ENCODE assay signal across 16 cellular contexts in genomic region chr2:23567382-23567781, GRCh38.
DNase-seq lines count a peak whose midpoint lies in the region; ATAC-seq, FAIRE-seq and TF ChIP-seq lines count a peak whose summit lies in the region.
"Had no signal": no experiment of that assay in that cellular context is flagged by ENCODE, and none has a peak within 500 bp of the region (broad histone marks: within the 10 kb centered on the region; RNA-seq: fewer than 3 reads in every experiment).

No MANE protein-coding gene starts in this region.

- peak; percentile 43 for FAIRE-seq in bronchial epithelial cell (lab: Jason Lieb, UNC)
- no peak for FAIRE-seq in pancreas (lab: Jason Lieb, UNC)
- FAIRE-seq: RCC 7860 had no signal

- peaks cover 30% of the 10 kb centered on the region for H3K27me3 Mint-ChIP-seq in nephron (ENCODE audit: low read depth)
- H3K27me3 Mint-ChIP-seq: B cell had no signal

- H3K4me1 Mint-ChIP-seq in nephron: peaks cover 60% of the 10 kb centered on the region
- H3K4me1 Mint-ChIP-seq: B cell had no signal

- H3K9me3 ChIP-seq in stomach smooth muscle (ENCODE audit: control insufficient read depth in 2 of 2, low read length in 2 of 2): no peaks in the 10 kb centered on the region
- H3K9me3 ChIP-seq in pancreas: no peaks in the 10 kb centered on the region

- DNase-seq in EH (ENCODE audit: low read depth) (peak; percentile 74), bronchial epithelial cell (ENCODE audit: low read depth) (no peak), DMS79 (lab: John Stamatoyannopoulos, UW) (no peak), pancreas (no peak)
- DNase-seq: NCI-H187 treated with DMSO at 0.1 percent for 48 hours, NCI-H2227 treated with DMSO at 0.1 percent for 48 hours, NCI-H510A treated with DMSO at 0.1 percent for 48 hours, NCI-H774 had no signal

- H3K36me3 Mint-ChIP-seq in nephron (ENCODE audit: low read depth): no peaks in the 10 kb centered on the region

- ATAC-seq in HG02885 (IDR thresholded peaks at IDR 0.05; ENCODE audit: poor library complexity, unreplicated experiment): no peak
- no peak for ATAC-seq in pancreas
- ATAC-seq in HG03432 (IDR thresholded peaks at IDR 0.05; ENCODE audit: unreplicated experiment): no peak
- ATAC-seq: Right ventricle myocardium inferior had no signal

- H3K27ac Mint-ChIP-seq in nephron: peak overlapping the region; percentile 68 to 76 (median 71)
- H3K27ac Mint-ChIP-seq: B cell had no signal

- TF ChIP-seq CTCF in bronchial epithelial cell (IDR thresholded peaks at IDR 0.05; ENCODE audit: insufficient read depth, low read length, severe bottlenecking) (no peak), nephron (IDR thresholded peaks at IDR 0.05; ENCODE audit: unreplicated experiment in 3 of 3) (no peak), pancreas (IDR thresholded peaks at IDR 0.05) (no peak)

- H3K9ac ChIP-seq in stomach smooth muscle (ENCODE audit: low read length in 2 of 2): no peak overlapping the region
- H3K9ac ChIP-seq: KMS-11 had no signal

- no peak overlapping the region for H3K4me3 Mint-ChIP-seq in nephron
- H3K4me3 Mint-ChIP-seq: B cell had no signal

- WGBS in pancreas, 2 donors: 83 to 87% methylated on average over 13 of the region's 13 CpGs

- H3K4me1 ChIP-seq in stomach smooth muscle (ENCODE audit: control insufficient read depth, insufficient read depth, low read length) (peaks cover 70% of the 10 kb centered on the region), pancreas (no peaks in the 10 kb centered on the region)

- H3K27ac ChIP-seq in stomach smooth muscle (ENCODE audit: low read length) (peak overlapping the region; percentile 18), pancreas (no peak overlapping the region)
- H3K27ac ChIP-seq: KMS-11 had no signal

- intact Hi-C loops in pancreas (cut with DNase I): no loop called here

- no peaks in the 10 kb centered on the region for H3K27me3 ChIP-seq in bronchial epithelial cell (ENCODE audit: control insufficient read depth, insufficient read depth, low read length)
- H3K27me3 ChIP-seq in stomach smooth muscle (ENCODE audit: control insufficient read depth in 1 of 2, insufficient read depth in 2 of 2, low read length in 2 of 2): no peaks in the 10 kb centered on the region
- H3K27me3 ChIP-seq in pancreas: no peaks in the 10 kb centered on the region

- H3K36me3 ChIP-seq in bronchial epithelial cell (ENCODE audit: control insufficient read depth, insufficient read depth, low read length) (no peaks in the 10 kb centered on the region), stomach smooth muscle (ENCODE audit: control insufficient read depth in 2 of 2, insufficient read depth in 2 of 2, low read length in 2 of 2) (peaks cover 2 to 6% of the 10 kb centered on the region in 2 donors), pancreas (no peaks in the 10 kb centered on the region)

- H3K9me3 Mint-ChIP-seq in nephron: no peaks in the 10 kb centered on the region

- H3K4me3 ChIP-seq in bronchial epithelial cell (ENCODE audit: low read depth, low read length): no peak overlapping the region
- no peak overlapping the region for H3K4me3 ChIP-seq in stomach smooth muscle (ENCODE audit: low read length in 2 of 2)
- no peak overlapping the region for H3K4me3 ChIP-seq in pancreas
